11 cellular contexts compared by ENCODE assay signal in the genomic region with DNA sequence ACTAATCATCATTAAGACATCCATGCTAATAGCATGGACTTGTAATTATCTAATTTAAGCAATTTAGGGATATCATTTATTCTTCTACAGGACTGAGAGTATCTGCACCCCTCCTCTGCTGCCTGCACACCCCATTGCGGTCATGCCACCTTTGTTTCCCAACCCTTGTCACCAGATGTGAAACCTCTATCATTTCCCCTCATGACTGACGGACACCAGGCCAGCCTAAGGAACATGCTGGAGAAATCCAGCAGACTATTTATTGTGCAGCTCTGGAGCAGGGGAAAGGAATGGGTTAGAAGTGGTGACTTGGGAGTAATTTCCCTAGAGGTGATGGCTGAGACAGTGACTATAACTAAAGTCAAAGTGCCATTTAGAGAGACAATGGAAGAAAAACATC. TPM values are rescaled to one million over a fixed set of nuclear protein-coding genes. Genes with fewer than 3 reads are reported as not detected.
DNase-seq lines count a peak whose midpoint lies in the region; ATAC-seq, FAIRE-seq and TF ChIP-seq lines count a peak whose summit lies in the region.
"Had no signal": no experiment of that assay in that cellular context is flagged by ENCODE, and none has a peak within 500 bp of the region (broad histone marks: within the 10 kb centered on the region; RNA-seq: fewer than 3 reads in every experiment).

No MANE protein-coding gene starts in this region.

- no peak overlapping the region for H2AK5ac ChIP-seq in mesenchymal stem cell (ENCODE audit: low read length, severe bottlenecking)

- no peak overlapping the region for H4K91ac ChIP-seq in mesenchymal stem cell (ENCODE audit: low read length)

- H3K36me3 ChIP-seq in mesenchymal stem cell (ENCODE audit: control insufficient read depth in 1 of 2, insufficient read depth in 2 of 2, low read depth in 1 of 2, low read length in 2 of 2), result peaks cover 20 to 51% of the 10 kb centered on the region in 2 experiments

- H3K9me3 Mint-ChIP-seq in stimulated activated naive CD8-positive, alpha-beta T cell treated with anti-CD3 and anti-CD28 coated beads, Interleukin-15, Interleukin-2, amounts not matched to agents 100 ng/mL and 50 ng/mL, for 24 hours, result peaks cover 6% of the 10 kb centered on the region
- H3K9me3 Mint-ChIP-seq in activated naive CD8-positive, alpha-beta T cell (ENCODE audit: low read depth), result no peaks in the 10 kb centered on the region

- H2AFZ ChIP-seq in mesenchymal stem cell (ENCODE audit: low read depth, low read length), result no peak overlapping the region

- FAIRE-seq in H54 (lab: Jason Lieb, UNC), result no peak
- FAIRE-seq: small intestine had no signal

- H3K79me1 ChIP-seq in mesenchymal stem cell (replicated peaks; ENCODE audit: low read length, poor library complexity, severe bottlenecking), result peaks cover 3% of the 10 kb centered on the region

- H3K9me3 ChIP-seq in mesenchymal stem cell (ENCODE audit: control insufficient read depth, low read length), result no peaks in the 10 kb centered on the region

- no peak overlapping the region for H3K14ac ChIP-seq in mesenchymal stem cell (ENCODE audit: low read length in 2 of 2)

- H3K4me2 ChIP-seq in mesenchymal stem cell (ENCODE audit: low read length, poor library complexity, severe bottlenecking), result no peak overlapping the region

- no peaks in the 10 kb centered on the region for H3K27me3 Mint-ChIP-seq in stimulated activated naive CD8-positive, alpha-beta T cell treated with anti-CD3 and anti-CD28 coated beads, Interleukin-15, Interleukin-2, amounts not matched to agents 100 ng/mL and 50 ng/mL, for 24 hours
- H3K27me3 Mint-ChIP-seq in activated naive CD8-positive, alpha-beta T cell, result no peaks in the 10 kb centered on the region

- peaks cover 44% of the 10 kb centered on the region for H3K36me3 Mint-ChIP-seq in stimulated activated naive CD8-positive, alpha-beta T cell treated with anti-CD3 and anti-CD28 coated beads, Interleukin-15, Interleukin-2, amounts not matched to agents 100 ng/mL and 50 ng/mL, for 24 hours (ENCODE audit: low read depth)
- peaks cover 16% of the 10 kb centered on the region for H3K36me3 Mint-ChIP-seq in activated naive CD8-positive, alpha-beta T cell

- peaks cover 9% of the 10 kb centered on the region for H3K4me1 ChIP-seq in mesenchymal stem cell (ENCODE audit: control insufficient read depth, insufficient read depth, low read depth, low read length)

- H2BK5ac ChIP-seq in mesenchymal stem cell (ENCODE audit: low read depth, low read length, poor library complexity, severe bottlenecking), result no peak overlapping the region

- no peak overlapping the region for H3K4me3 ChIP-seq in mesenchymal stem cell (ENCODE audit: insufficient read depth in 1 of 2, low read depth in 1 of 2, low read length in 2 of 2)

- peak overlapping the region; percentile 77 for H3K4me3 Mint-ChIP-seq in stimulated activated naive CD8-positive, alpha-beta T cell treated with anti-CD3 and anti-CD28 coated beads, Interleukin-15, Interleukin-2, amounts not matched to agents 100 ng/mL and 50 ng/mL, for 24 hours
- H3K4me3 Mint-ChIP-seq in activated naive CD8-positive, alpha-beta T cell, result peak overlapping the region; percentile 57

- no peak for TF ChIP-seq POLR2A in H54 (IDR thresholded peaks at IDR 0.05; ENCODE audit: low read depth, low read length)

- no peak overlapping the region for H2BK120ac ChIP-seq in mesenchymal stem cell (ENCODE audit: low read depth, low read length)

- H3K27ac ChIP-seq in mesenchymal stem cell (ENCODE audit: low read length, poor library complexity, severe bottlenecking), result peak overlapping the region; percentile 70

- H4K8ac ChIP-seq in mesenchymal stem cell (ENCODE audit: low read length), result no peak overlapping the region

- H3K18ac ChIP-seq in mesenchymal stem cell (ENCODE audit: low read depth in 1 of 2, low read length in 2 of 2), result no peak overlapping the region

- no peak overlapping the region for H3K4ac ChIP-seq in mesenchymal stem cell (ENCODE audit: low read depth in 1 of 2, low read length in 2 of 2)

- no peak overlapping the region for H2BK12ac ChIP-seq in mesenchymal stem cell (ENCODE audit: low read length in 2 of 2)

- no peak for DNase-seq in stimulated activated naive CD8-positive, alpha-beta T cell treated with anti-CD3 and anti-CD28 coated beads, Interleukin-15, Interleukin-2, amounts not matched to agents 100 U/mL and 50 U/mL, for 24 hours
- no peak for DNase-seq in mesenchymal stem cell
- DNase-seq in H54 (ENCODE audit: insufficient read length, low spot score), result no peak
- DNase-seq in DMS53 treated with DMSO at 0.1 percent for 48 hours (lab: John Stamatoyannopoulos, UW; ENCODE audit: unreplicated experiment), result no peak
- no peak for DNase-seq in SIG-M5 treated with dmso at 0.1 percent for 504 hours (lab: John Stamatoyannopoulos, UW; ENCODE audit: unreplicated experiment)
- DNase-seq: cortex of kidney, glutamatergic neuron, small intestine had no signal

- H2BK15ac ChIP-seq in mesenchymal stem cell (ENCODE audit: low read depth, poor library complexity, severe bottlenecking), result no peak overlapping the region

- no peaks in the 10 kb centered on the region for H3K27me3 ChIP-seq in mesenchymal stem cell (ENCODE audit: control insufficient read depth in 1 of 2, insufficient read depth in 1 of 2, low read length in 2 of 2)

- peaks cover 36% of the 10 kb centered on the region for H3K4me1 Mint-ChIP-seq in stimulated activated naive CD8-positive, alpha-beta T cell treated with anti-CD3 and anti-CD28 coated beads, Interleukin-15, Interleukin-2, amounts not matched to agents 100 ng/mL and 50 ng/mL, for 24 hours (ENCODE audit: low read depth)
- H3K4me1 Mint-ChIP-seq in activated naive CD8-positive, alpha-beta T cell (ENCODE audit: low read depth), result peaks cover 27% of the 10 kb centered on the region

- H3K23ac ChIP-seq in mesenchymal stem cell (ENCODE audit: low read length in 2 of 2), result no peak overlapping the region

- H3K27ac Mint-ChIP-seq in stimulated activated naive CD8-positive, alpha-beta T cell treated with anti-CD3 and anti-CD28 coated beads, Interleukin-15, Interleukin-2, amounts not matched to agents 100 ng/mL and 50 ng/mL, for 24 hours, result peak overlapping the region; percentile 96
- H3K27ac Mint-ChIP-seq in activated naive CD8-positive, alpha-beta T cell, result peak overlapping the region; percentile 87

- no peak for ATAC-seq in stimulated activated naive CD8-positive, alpha-beta T cell treated with anti-CD3 and anti-CD28 coated beads, Interleukin-15, Interleukin-2, amounts not matched to agents 100 U/mL and 50 U/mL, for 24 hours
- no peak for ATAC-seq in HG03196 (IDR thresholded peaks at IDR 0.05; ENCODE audit: unreplicated experiment)

- H3K9ac ChIP-seq in mesenchymal stem cell (ENCODE audit: low read length), result no peak overlapping the region

- WGBS in mesenchymal stem cell, result 97% methylated on average over 2 of the region's 2 CpGs

RNA-seq across cellular contexts. Expression of a gene that starts 40.7 kb away (rescaled TPM):
- polyA plus RNA-seq in mesenchymal stem cell (2013, experiment 1 of 2), result 44.2 TPM
- 45.8 TPM for polyA plus RNA-seq in mesenchymal stem cell (2013, experiment 2 of 2)
